In the genomic region with DNA sequence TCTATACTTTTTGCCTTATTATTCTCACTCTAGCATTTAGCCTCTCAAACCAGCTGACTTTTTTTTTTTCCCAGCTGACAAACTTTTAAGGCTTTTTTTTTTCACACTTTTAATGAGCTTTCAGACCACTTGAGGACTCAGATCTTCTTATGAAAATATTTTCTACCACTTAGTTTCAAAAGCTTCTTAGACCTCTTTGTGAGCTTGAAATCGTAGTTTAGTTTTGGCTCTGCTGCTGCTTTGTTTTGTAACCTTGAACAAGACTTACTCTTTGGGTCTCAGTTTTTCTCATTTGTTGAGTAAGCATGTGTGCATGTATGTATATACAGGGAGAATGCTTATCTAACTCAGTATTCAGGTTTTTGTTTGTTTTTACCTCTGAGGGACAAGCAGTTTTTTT, we compare ENCODE assay signal across 9 cellular contexts. TPM values are rescaled to one million over a fixed set of nuclear protein-coding genes. Genes with fewer than 3 reads are reported as not detected.
DNase-seq lines count a peak whose midpoint lies in the region; ATAC-seq and TF ChIP-seq lines count a peak whose summit lies in the region.
"Had no signal": no experiment of that assay in that cellular context is flagged by ENCODE, and none has a peak within 500 bp of the region (broad histone marks: within the 10 kb centered on the region; RNA-seq: fewer than 3 reads in every experiment).

No MANE protein-coding gene starts in this region.

- H3K27me3 Mint-ChIP-seq in activated T-helper 2 cell treated with anti-CD3 and anti-CD28 coated beads, Interferon-gamma antibody, Interleukin-2, Interleukin-4, amounts not matched to agents 10 μg/mL and 5 μg/mL and 100 μg/mL, durations not matched to agents 14 hours and 24 hours and 36 hours (ENCODE audit: low read depth) = no peaks in the 10 kb centered on the region

- H3K27me3 ChIP-seq in iPS-15b (ENCODE audit: control insufficient read depth, insufficient read depth, low read length) = no peaks in the 10 kb centered on the region

- peak overlapping the region; percentile 6 for H3K27ac Mint-ChIP-seq in activated T-helper 2 cell treated with anti-CD3 and anti-CD28 coated beads, Interferon-gamma antibody, Interleukin-2, Interleukin-4, amounts not matched to agents 10 μg/mL and 5 μg/mL and 100 μg/mL, durations not matched to agents 14 hours and 24 hours and 36 hours
- no peak overlapping the region for H3K27ac Mint-ChIP-seq in stimulated activated effector memory CD8-positive, alpha-beta T cell treated with anti-CD3 and anti-CD28 coated beads, Interleukin-12 subunit alpha, Interleukin-12 subunit beta, amount 100 ng/mL, for 72 hours

- intact Hi-C loops in activated T-helper 2 cell treated with anti-CD3 and anti-CD28 coated beads, Interferon-gamma antibody, Interleukin-2, Interleukin-4, amounts not matched to agents 10 μg/mL and 5 μg/mL and 100 μg/mL, durations not matched to agents 14 hours and 24 hours and 36 hours (cut with micrococcal nuclease) = loop anchor here (5.0 kb wide), 1 partner anchor 386 kb away; the partner anchor contains the start of gene FAM117B

- H3K4me3 Mint-ChIP-seq in activated T-helper 2 cell treated with anti-CD3 and anti-CD28 coated beads, Interferon-gamma antibody, Interleukin-2, Interleukin-4, amounts not matched to agents 10 μg/mL and 5 μg/mL and 100 μg/mL, durations not matched to agents 14 hours and 24 hours and 36 hours (ENCODE audit: low read depth) = peak overlapping the region; percentile 45
- H3K4me3 Mint-ChIP-seq in stimulated activated effector memory CD8-positive, alpha-beta T cell treated with anti-CD3 and anti-CD28 coated beads, Interleukin-12 subunit alpha, Interleukin-12 subunit beta, amount 100 ng/mL, for 72 hours = peak overlapping the region; percentile 36

- no peaks in the 10 kb centered on the region for H3K4me1 ChIP-seq in iPS-15b (ENCODE audit: control insufficient read depth, insufficient read depth, low read length)

- no peak for TF ChIP-seq CTCF in HFF-Myc (IDR thresholded peaks at IDR 0.05; ENCODE audit: low read depth, low read length, missing control alignments)

- no peaks in the 10 kb centered on the region for H3K36me3 ChIP-seq in iPS-15b (ENCODE audit: control insufficient read depth, insufficient read depth, low read length)

- DNase-seq in HFF-Myc (ENCODE audit: extremely low read depth, low read depth) (no peak), NCI-H2227 (lab: John Stamatoyannopoulos, UW; ENCODE audit: unreplicated experiment) (no peak), DMS114 treated with DMSO at 0.1 percent for 48 hours (lab: John Stamatoyannopoulos, UW; ENCODE audit: unreplicated experiment) (no peak), SHP77 treated with DMSO at 0.1 percent for 48 hours (lab: John Stamatoyannopoulos, UW) (no peak)
- DNase-seq in activated T-helper 2 cell treated with anti-CD3 and anti-CD28 coated beads, Interferon-gamma antibody, Interleukin-2, Interleukin-4, amounts not matched to agents 10 μg/mL and 5 μg/mL and 100 μg/mL, durations not matched to agents 14 hours and 24 hours and 36 hours (ENCODE audit: low spot score) = no peak
- DNase-seq in stimulated activated effector memory CD8-positive, alpha-beta T cell treated with anti-CD3 and anti-CD28 coated beads, Interleukin-12 subunit alpha, Interleukin-12 subunit beta, amount 100 ng/mL, for 72 hours (ENCODE audit: low spot score in 2 of 2) = no peak
- DNase-seq: H7, NCI-H748 treated with DMSO at 0.1 percent for 48 hours had no signal

- H3K9me3 ChIP-seq in iPS-15b (ENCODE audit: control insufficient read depth, insufficient read depth, low read length) = no peaks in the 10 kb centered on the region

- H3K9me3 Mint-ChIP-seq in activated T-helper 2 cell treated with anti-CD3 and anti-CD28 coated beads, Interferon-gamma antibody, Interleukin-2, Interleukin-4, amounts not matched to agents 10 μg/mL and 5 μg/mL and 100 μg/mL, durations not matched to agents 14 hours and 24 hours and 36 hours = no peaks in the 10 kb centered on the region
- no peaks in the 10 kb centered on the region for H3K9me3 Mint-ChIP-seq in stimulated activated effector memory CD8-positive, alpha-beta T cell treated with anti-CD3 and anti-CD28 coated beads, Interleukin-12 subunit alpha, Interleukin-12 subunit beta, amount 100 ng/mL, for 72 hours

- H3K4me3 ChIP-seq in HFF-Myc (replicated peaks; ENCODE audit: low read depth, low read length) (peak overlapping the region; percentile 24; the same call in 1 of the 2 replicates), iPS-15b (ENCODE audit: low read depth, low read length) (peak overlapping the region; percentile 23)

- peaks cover 36% of the 10 kb centered on the region for H3K4me1 Mint-ChIP-seq in activated T-helper 2 cell treated with anti-CD3 and anti-CD28 coated beads, Interferon-gamma antibody, Interleukin-2, Interleukin-4, amounts not matched to agents 10 μg/mL and 5 μg/mL and 100 μg/mL, durations not matched to agents 14 hours and 24 hours and 36 hours (ENCODE audit: low read depth)
- peaks cover 31% of the 10 kb centered on the region for H3K4me1 Mint-ChIP-seq in stimulated activated effector memory CD8-positive, alpha-beta T cell treated with anti-CD3 and anti-CD28 coated beads, Interleukin-12 subunit alpha, Interleukin-12 subunit beta, amount 100 ng/mL, for 72 hours

- H3K36me3 Mint-ChIP-seq in activated T-helper 2 cell treated with anti-CD3 and anti-CD28 coated beads, Interferon-gamma antibody, Interleukin-2, Interleukin-4, amounts not matched to agents 10 μg/mL and 5 μg/mL and 100 μg/mL, durations not matched to agents 14 hours and 24 hours and 36 hours (ENCODE audit: low read depth) = peaks cover 3% of the 10 kb centered on the region
- H3K36me3 Mint-ChIP-seq in stimulated activated effector memory CD8-positive, alpha-beta T cell treated with anti-CD3 and anti-CD28 coated beads, Interleukin-12 subunit alpha, Interleukin-12 subunit beta, amount 100 ng/mL, for 72 hours = no peaks in the 10 kb centered on the region

- no peak overlapping the region for H3K9ac ChIP-seq in iPS-15b (ENCODE audit: low read depth, low read length)

- peak; percentile 0 for ATAC-seq in stimulated activated effector memory CD8-positive, alpha-beta T cell treated with anti-CD3 and anti-CD28 coated beads, Interleukin-12 subunit alpha, Interleukin-12 subunit beta, amount 100 ng/mL, for 72 hours

RNA-seq across cellular contexts. Expression of gene NBEAL1, which starts 3.5 kb away (rescaled TPM):
- 10.6 and 12.2 TPM in 2 replicates for total RNA-seq in activated T-helper 2 cell treated with anti-CD3 and anti-CD28 coated beads, Interferon-gamma antibody, Interleukin-2, Interleukin-4, amounts not matched to agents 10 μg/mL and 5 μg/mL and 100 μg/mL, durations not matched to agents 14 hours and 24 hours and 36 hours
